ENCODE assay signal across 28 cellular contexts in the genomic region with DNA sequence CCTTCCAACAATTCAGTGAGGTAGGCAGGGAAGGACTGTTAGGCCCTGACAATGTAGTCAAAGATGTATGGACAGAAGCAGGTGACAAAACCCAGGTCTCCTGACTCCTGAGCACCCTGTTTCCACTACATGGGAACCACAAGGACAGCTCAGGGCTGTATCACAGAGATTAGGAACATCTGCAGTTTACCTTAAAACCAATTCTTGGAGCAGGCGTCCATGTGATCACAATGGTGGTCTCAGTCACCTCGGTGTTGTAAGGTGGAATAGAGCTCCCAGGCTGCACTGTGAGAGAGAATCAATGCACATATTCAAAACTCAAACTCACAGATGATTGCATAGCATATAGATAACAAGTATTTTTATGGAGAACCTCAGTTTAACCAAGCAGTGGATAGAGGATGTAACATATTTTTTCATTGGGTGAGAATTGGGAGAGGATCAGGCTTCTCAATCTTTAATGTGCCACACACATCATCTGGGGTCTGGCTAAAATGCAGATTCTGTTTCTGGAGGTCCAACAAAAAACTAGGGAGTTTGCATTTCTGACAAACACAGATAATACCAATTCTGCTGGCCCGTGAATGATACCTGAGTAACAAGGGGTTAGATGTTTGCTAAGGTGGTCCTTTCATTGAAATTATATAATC.
"Had no signal": no experiment of that assay in that cellular context is flagged by ENCODE, and none has a peak within 500 bp of the region (broad histone marks: within the 10 kb centered on the region; RNA-seq: fewer than 3 reads in every experiment).

No MANE protein-coding gene starts in this region.

- H3K36me3 ChIP-seq: neutrophil, WERI-Rb-1 had no signal

- H3K9me3 ChIP-seq: heart right ventricle, lower lobe of right lung, neutrophil, testis, vagina had no signal

- FAIRE-seq: colon, keratinocyte, TTC549 had no signal

- H3K4me1 Mint-ChIP-seq: activated CD4-positive, alpha-beta T cell treated with anti-CD3 and anti-CD28 coated beads, Interleukin-2, amount 10 ng/mL, durations not matched to agents 7 days and 5 days; activated naive CD8-positive, alpha-beta T cell treated with anti-CD3 and anti-CD28 coated beads, Interleukin-2, amount 50 U/mL, for 24 hours had no signal

- H3K36me3 Mint-ChIP-seq: natural killer cell treated with Interleukin-12 subunit alpha and Interleukin-12 subunit beta and Interleukin-15 and Interleukin-18, amount 100 ng/mL, for 72 hours had no signal

- H3K4me3 ChIP-seq: dorsolateral prefrontal cortex, heart right ventricle, lower lobe of right lung, testis, vagina had no signal

- H3K27ac ChIP-seq: dorsolateral prefrontal cortex, heart right ventricle, lower lobe of right lung, neutrophil, parathyroid adenoma, testis, vagina, WERI-Rb-1 had no signal

- H3K4me3 Mint-ChIP-seq: activated CD4-positive, alpha-beta T cell treated with anti-CD3 and anti-CD28 coated beads, Interleukin-2, amount 10 ng/mL, durations not matched to agents 7 days and 5 days; activated CD8-positive, alpha-beta T cell treated with anti-CD3 and anti-CD28 coated beads for 36 hours; activated naive CD8-positive, alpha-beta T cell treated with anti-CD3 and anti-CD28 coated beads, Interleukin-2, amount 50 U/mL, for 24 hours; activated T-helper 1 cell treated with anti-CD3 and anti-CD28 coated beads, Interleukin-12 subunit alpha, Interleukin-12 subunit beta, Interleukin-2, Interleukin-4 antibody, amounts not matched to agents 30 ng/mL and 10 ng/mL and 1 ng/mL, durations not matched to agents 14 hours and 24 hours and 36 hours; effector memory CD8-positive, alpha-beta T cell; natural killer cell treated with Interleukin-12 subunit alpha and Interleukin-12 subunit beta and Interleukin-15 and Interleukin-18, amount 100 ng/mL, for 72 hours had no signal

- H3K27me3 ChIP-seq: dorsolateral prefrontal cortex, heart right ventricle, testis, vagina had no signal

- H3K27ac Mint-ChIP-seq: activated CD4-positive, alpha-beta T cell treated with anti-CD3 and anti-CD28 coated beads, Interleukin-2, amount 10 ng/mL, durations not matched to agents 7 days and 5 days; activated CD8-positive, alpha-beta T cell treated with anti-CD3 and anti-CD28 coated beads for 36 hours; activated naive CD8-positive, alpha-beta T cell treated with anti-CD3 and anti-CD28 coated beads, Interleukin-2, amount 50 U/mL, for 24 hours; activated T-helper 1 cell treated with anti-CD3 and anti-CD28 coated beads, Interleukin-12 subunit alpha, Interleukin-12 subunit beta, Interleukin-2, Interleukin-4 antibody, amounts not matched to agents 30 ng/mL and 10 ng/mL and 1 ng/mL, durations not matched to agents 14 hours and 24 hours and 36 hours; effector memory CD8-positive, alpha-beta T cell; natural killer cell treated with Interleukin-12 subunit alpha and Interleukin-12 subunit beta and Interleukin-15 and Interleukin-18, amount 100 ng/mL, for 72 hours had no signal

- ATAC-seq: activated CD8-positive, alpha-beta T cell treated with anti-CD3 and anti-CD28 coated beads for 36 hours; activated naive CD8-positive, alpha-beta T cell treated with anti-CD3 and anti-CD28 coated beads, Interleukin-2, amount 50 U/mL, for 24 hours; effector memory CD8-positive, alpha-beta T cell; heart right ventricle; left colon; lower lobe of right lung; natural killer cell treated with Interleukin-12 subunit alpha and Interleukin-12 subunit beta and Interleukin-15 and Interleukin-18, amount 100 ng/mL, for 72 hours; sciatic nerve had no signal

- H3K9me3 Mint-ChIP-seq: activated CD4-positive, alpha-beta T cell treated with anti-CD3 and anti-CD28 coated beads, Interleukin-2, amount 10 ng/mL, durations not matched to agents 7 days and 5 days; activated CD8-positive, alpha-beta T cell treated with anti-CD3 and anti-CD28 coated beads for 36 hours; activated naive CD8-positive, alpha-beta T cell treated with anti-CD3 and anti-CD28 coated beads, Interleukin-2, amount 50 U/mL, for 24 hours; activated T-helper 1 cell treated with anti-CD3 and anti-CD28 coated beads, Interleukin-12 subunit alpha, Interleukin-12 subunit beta, Interleukin-2, Interleukin-4 antibody, amounts not matched to agents 30 ng/mL and 10 ng/mL and 1 ng/mL, durations not matched to agents 14 hours and 24 hours and 36 hours; effector memory CD8-positive, alpha-beta T cell; natural killer cell treated with Interleukin-12 subunit alpha and Interleukin-12 subunit beta and Interleukin-15 and Interleukin-18, amount 100 ng/mL, for 72 hours had no signal

- H3K4me1 ChIP-seq: parathyroid adenoma, testis had no signal

- DNase-seq: activated CD4-positive, alpha-beta T cell treated with anti-CD3 and anti-CD28 coated beads, Interleukin-2, amount 10 ng/mL, durations not matched to agents 7 days and 5 days; activated CD4-positive, CD25-positive, alpha-beta regulatory T cell treated with anti-CD3 and anti-CD28 coated beads, Interleukin-2, amount 50 U/mL, for 72 hours; activated CD8-positive, alpha-beta T cell treated with anti-CD3 and anti-CD28 coated beads for 36 hours; activated gamma-delta T cell; activated naive CD4-positive, alpha-beta T cell treated with anti-CD3 and anti-CD28 coated beads, Interleukin-2, amount 50 U/mL, for 16 hours; activated naive CD8-positive, alpha-beta T cell treated with anti-CD3 and anti-CD28 coated beads, Interleukin-2, amount 50 U/mL, for 24 hours; aorta; central memory CD4-positive, alpha-beta T cell; dorsolateral prefrontal cortex; effector memory CD8-positive, alpha-beta T cell; heart right ventricle; left colon; lower lobe of right lung; stimulated activated CD4-positive, alpha-beta T cell treated with anti-CD3 and anti-CD28 coated beads, Interleukin-4, amount 100 ng/mL, for 1 hour; stimulated activated naive CD4-positive, alpha-beta T cell; T-helper 1 cell; testis; trophoblast cell; WERI-Rb-1 had no signal

- H3K9ac ChIP-seq: parathyroid adenoma had no signal
